Comparison of ENCODE assay signal across 8 cellular contexts in genomic region chr1:156504062-156504813, GRCh38. TPM values are rescaled to one million over a fixed set of nuclear protein-coding genes. Genes with fewer than 3 reads are reported as not detected.
A peak's percentile ranks its signal among the peaks of the same experiment; 100 is the strongest.
DNase-seq lines count a peak whose midpoint lies in the region; ATAC-seq lines count a peak whose summit lies in the region.

No MANE protein-coding gene starts in this region.

- H3K4me3 ChIP-seq in mucosa of rectum (ENCODE audit: low read length in 2 of 2), result peak overlapping the region; percentile 63 to 77

- H3K36me3 Mint-ChIP-seq in activated CD4-positive, alpha-beta T cell treated with anti-CD3 and anti-CD28 coated beads, Interleukin-2, amount 10 ng/mL, durations not matched to agents 24 days and 14 days (ENCODE audit: low read depth), result peaks cover 4% of the 10 kb centered on the region

- no peaks in the 10 kb centered on the region for H3K9me3 ChIP-seq in mucosa of rectum (ENCODE audit: control insufficient read depth in 2 of 2, low read length in 2 of 2)

- H3K4me1 Mint-ChIP-seq in activated CD4-positive, alpha-beta T cell treated with anti-CD3 and anti-CD28 coated beads, Interleukin-2, amount 10 ng/mL, durations not matched to agents 24 days and 14 days, result peaks cover 58% of the 10 kb centered on the region

- peak overlapping the region; percentile 80 for H3K4me3 Mint-ChIP-seq in activated CD4-positive, alpha-beta T cell treated with anti-CD3 and anti-CD28 coated beads, Interleukin-2, amount 10 ng/mL, durations not matched to agents 24 days and 14 days

- no peak for DNase-seq in activated CD4-positive, alpha-beta T cell treated with anti-CD3 and anti-CD28 coated beads, Interleukin-2, amount 10 ng/mL, durations not matched to agents 24 days and 14 days
- DNase-seq in activated CD4-positive, alpha-beta T cell treated with anti-CD3 and anti-CD28 coated beads, Interleukin-2, amount 50 U/mL, for 4 hours, result no peak
- DNase-seq in NCI-H774 (lab: John Stamatoyannopoulos, UW) (peak; percentile 66), caudate nucleus (lab: John Stamatoyannopoulos, UW) (peak in 1 of 61 donors; percentile 58), SKM-1 treated with dmso at 0.1 percent for 144 hours (lab: John Stamatoyannopoulos, UW; ENCODE audit: unreplicated experiment) (no peak), GM19238 (ENCODE audit: insufficient read length, low spot score) (no peak)

- H3K27ac ChIP-seq in caudate nucleus (ENCODE audit: low read depth, low read length) (peak overlapping the region; percentile 99), mucosa of rectum (ENCODE audit: low read depth in 2 of 2, low read length in 2 of 2) (peak overlapping the region; percentile 100)

- no peaks in the 10 kb centered on the region for H3K36me3 ChIP-seq in mucosa of rectum (ENCODE audit: control insufficient read depth in 2 of 2, insufficient read depth in 2 of 2, low read length in 2 of 2)

- no peaks in the 10 kb centered on the region for H3K9me3 Mint-ChIP-seq in activated CD4-positive, alpha-beta T cell treated with anti-CD3 and anti-CD28 coated beads, Interleukin-2, amount 10 ng/mL, durations not matched to agents 24 days and 14 days

- peak overlapping the region; percentile 90 to 97 for H3K9ac ChIP-seq in mucosa of rectum (ENCODE audit: low read depth in 1 of 2, low read length in 2 of 2)

- H3K4me1 ChIP-seq in mucosa of rectum (ENCODE audit: control insufficient read depth in 2 of 2, insufficient read depth in 2 of 2, low read length in 2 of 2), result peaks cover 53% of the 10 kb centered on the region in 2 donors

- H3K27ac Mint-ChIP-seq in activated CD4-positive, alpha-beta T cell treated with anti-CD3 and anti-CD28 coated beads, Interleukin-2, amount 10 ng/mL, durations not matched to agents 24 days and 14 days, result peak overlapping the region; percentile 96

- H3K27me3 Mint-ChIP-seq in activated CD4-positive, alpha-beta T cell treated with anti-CD3 and anti-CD28 coated beads, Interleukin-2, amount 10 ng/mL, durations not matched to agents 24 days and 14 days, result no peaks in the 10 kb centered on the region

- no peak for ATAC-seq in GM21360 (IDR thresholded peaks at IDR 0.05; ENCODE audit: unreplicated experiment)

- H3K27me3 ChIP-seq in mucosa of rectum (ENCODE audit: control insufficient read depth in 2 of 2, insufficient read depth in 2 of 2, low read length in 2 of 2), result no peaks in the 10 kb centered on the region

- intact Hi-C loops in activated CD4-positive, alpha-beta T cell treated with anti-CD3 and anti-CD28 coated beads, Interleukin-2, amount 10 ng/mL, durations not matched to agents 24 days and 14 days (cut with micrococcal nuclease), result loop anchor here (5.0 to 10.0 kb wide), 5 partner anchors 167 to 1529 kb away; partner anchors contain the start of genes CCT3, CKS1B, LAMTOR2 and LMNA

RNA-seq across cellular contexts. Expression of gene MEF2D, which starts 3.7 kb away (rescaled TPM):
- 29.7 and 29.8 TPM in 2 replicates for total RNA-seq in activated CD4-positive, alpha-beta T cell treated with anti-CD3 and anti-CD28 coated beads, Interleukin-2, amount 10 ng/mL, durations not matched to agents 24 days and 14 days
